In the genomic region with DNA sequence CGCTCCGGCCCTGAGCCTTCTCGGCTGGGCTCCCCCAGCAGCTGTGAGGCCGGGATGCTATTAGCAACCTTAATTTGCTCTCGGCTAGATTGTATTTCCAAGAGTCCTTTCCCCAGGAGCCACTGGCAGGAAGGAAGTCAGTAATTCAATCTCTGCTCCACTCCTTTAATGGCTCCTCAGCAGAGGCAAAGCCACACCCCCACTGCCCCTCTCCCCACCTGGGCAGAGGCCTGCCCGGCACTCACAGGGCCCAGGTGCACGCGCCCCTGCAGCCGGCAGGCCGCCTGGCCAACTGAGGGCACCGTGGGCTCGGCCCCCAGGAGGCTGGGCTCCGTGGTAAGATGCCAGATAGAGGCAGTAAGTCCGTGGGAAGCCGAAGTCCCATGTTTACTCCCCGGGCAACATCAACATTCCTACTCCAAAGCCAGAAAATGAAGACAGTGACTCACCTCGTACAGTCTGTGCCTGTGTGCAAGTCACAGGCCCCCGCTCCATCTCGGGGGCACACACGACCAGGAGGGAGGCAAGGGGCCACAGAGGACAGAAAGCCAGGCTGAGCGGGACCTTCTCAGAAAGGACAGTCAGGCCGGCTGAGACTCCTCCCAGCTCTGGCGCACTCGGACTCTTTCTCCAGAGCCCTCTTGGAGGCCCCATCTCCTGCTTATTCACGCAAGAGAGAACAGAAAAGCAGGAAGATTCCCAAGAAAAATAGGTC, we compare ENCODE assay signal across 11 cellular contexts. TPM values are rescaled to one million over a fixed set of nuclear protein-coding genes. Genes with fewer than 3 reads are reported as not detected.
DNase-seq lines count a peak whose midpoint lies in the region; ATAC-seq, FAIRE-seq and TF ChIP-seq lines count a peak whose summit lies in the region.
"Had no signal": no experiment of that assay in that cellular context is flagged by ENCODE, and none has a peak within 500 bp of the region (broad histone marks: within the 10 kb centered on the region; RNA-seq: fewer than 3 reads in every experiment).

No MANE protein-coding gene starts in this region.

- H3K36me3 ChIP-seq in astrocyte (ENCODE audit: insufficient read depth, low read length), result no peaks in the 10 kb centered on the region
- no peaks in the 10 kb centered on the region for H3K36me3 ChIP-seq in uterus
- no peaks in the 10 kb centered on the region for H3K36me3 ChIP-seq in naive thymus-derived CD4-positive, alpha-beta T cell (ENCODE audit: control insufficient read depth in 2 of 3, insufficient read depth in 3 of 3, low read length in 3 of 3)
- H3K36me3 ChIP-seq: spleen had no signal

- H2AFZ ChIP-seq in astrocyte (ENCODE audit: low read depth, low read length), result peak overlapping the region; percentile 62

- no peak for DNase-seq in activated CD4-positive, alpha-beta T cell treated with anti-CD3 and anti-CD28 coated beads, Interleukin-2, amount 10 ng/mL, durations not matched to agents 24 days and 14 days
- DNase-seq in activated CD4-positive, alpha-beta T cell treated with anti-CD3 and anti-CD28 coated beads for 48 hours, result no peak
- DNase-seq in astrocyte (ENCODE audit: low read depth) (peak; percentile 44), kidney glomerular epithelial cell (lab: John Stamatoyannopoulos, UW) (peak; percentile 50), uterus (no peak)
- DNase-seq in naive thymus-derived CD8-positive, alpha-beta T cell, result no peak
- DNase-seq in naive thymus-derived CD4-positive, alpha-beta T cell, result no peak
- DNase-seq: spleen had no signal

- intact Hi-C loops in activated CD4-positive, alpha-beta T cell treated with anti-CD3 and anti-CD28 coated beads, Interleukin-2, amount 10 ng/mL, durations not matched to agents 24 days and 14 days (cut with micrococcal nuclease), result no loop called here
- intact Hi-C loops in uterus (cut with DNase I; ENCODE audit: low total_unique reads), result loop anchor here (10.0 kb wide), 1 partner anchor 83 kb away; no protein-coding TSS in a partner anchor
- intact Hi-C loops in naive thymus-derived CD4-positive, alpha-beta T cell (cut with micrococcal nuclease), result no loop called here

- H3K9ac ChIP-seq in astrocyte (ENCODE audit: low read length), result no peak overlapping the region

- no peak for TF ChIP-seq POLR2A in uterus (IDR thresholded peaks at IDR 0.05)

- no peaks in the 10 kb centered on the region for H3K9me3 Mint-ChIP-seq in activated CD4-positive, alpha-beta T cell treated with anti-CD3 and anti-CD28 coated beads, Interleukin-2, amount 10 ng/mL, durations not matched to agents 24 days and 14 days
- H3K9me3 Mint-ChIP-seq in astrocyte (ENCODE audit: unreplicated experiment), result no peaks in the 10 kb centered on the region
- H3K9me3 Mint-ChIP-seq in naive thymus-derived CD8-positive, alpha-beta T cell, result no peaks in the 10 kb centered on the region
- peaks cover 0 to 5% (median 0%) of the 10 kb centered on the region in 11 donors for H3K9me3 Mint-ChIP-seq in naive thymus-derived CD4-positive, alpha-beta T cell
- H3K9me3 Mint-ChIP-seq: central memory CD8-positive, alpha-beta T cell had no signal

- ATAC-seq in naive thymus-derived CD8-positive, alpha-beta T cell, result no peak
- ATAC-seq in GM21360 (IDR thresholded peaks at IDR 0.05; ENCODE audit: unreplicated experiment), result no peak
- ATAC-seq in naive thymus-derived CD4-positive, alpha-beta T cell, result no peak

- H4K20me1 ChIP-seq in astrocyte (ENCODE audit: insufficient read depth, low read length), result peaks cover 16% of the 10 kb centered on the region

- POLR2A ChIA-PET in naive thymus-derived CD8-positive, alpha-beta T cell (lab: Charles Lee), result no interaction called here
- POLR2A ChIA-PET in naive thymus-derived CD4-positive, alpha-beta T cell (lab: Charles Lee), result no interaction called here

- H3K4me3 Mint-ChIP-seq in activated CD4-positive, alpha-beta T cell treated with anti-CD3 and anti-CD28 coated beads, Interleukin-2, amount 10 ng/mL, durations not matched to agents 24 days and 14 days, result peak overlapping the region; percentile 20
- H3K4me3 Mint-ChIP-seq in astrocyte (ENCODE audit: unreplicated experiment), result peak overlapping the region; percentile 66
- H3K4me3 Mint-ChIP-seq in naive thymus-derived CD8-positive, alpha-beta T cell, result no peak overlapping the region
- peak overlapping the region in 1 of 10 donors; percentile 3 for H3K4me3 Mint-ChIP-seq in naive thymus-derived CD4-positive, alpha-beta T cell
- H3K4me3 Mint-ChIP-seq: B cell; central memory CD8-positive, alpha-beta T cell had no signal

- TF ChIP-seq CTCF in astrocyte (IDR thresholded peaks at IDR 0.05; ENCODE audit: insufficient read depth, low read depth, low read length) (no peak), uterus (IDR thresholded peaks at IDR 0.05) (no peak)

- H3K4me3 ChIP-seq in astrocyte (ENCODE audit: insufficient read depth, low read depth, low read length) (peak overlapping the region; percentile 21), uterus (peak overlapping the region; percentile 15 to 21)
- no peak overlapping the region for H3K4me3 ChIP-seq in naive thymus-derived CD4-positive, alpha-beta T cell (ENCODE audit: low read length)
- H3K4me3 ChIP-seq: spleen had no signal

- H3K27me3 ChIP-seq in astrocyte (ENCODE audit: insufficient read depth, low read length), result peaks cover 23% of the 10 kb centered on the region
- no peaks in the 10 kb centered on the region for H3K27me3 ChIP-seq in uterus
- H3K27me3 ChIP-seq in naive thymus-derived CD4-positive, alpha-beta T cell (ENCODE audit: control insufficient read depth in 2 of 2, insufficient read depth in 2 of 2, low read length in 2 of 2), result no peaks in the 10 kb centered on the region

- FAIRE-seq in astrocyte (lab: Jason Lieb, UNC), result no peak

- no peaks in the 10 kb centered on the region for H3K9me3 ChIP-seq in astrocyte (ENCODE audit: insufficient read depth, low read depth, low read length)
- H3K9me3 ChIP-seq in uterus, result no peaks in the 10 kb centered on the region
- H3K9me3 ChIP-seq in naive thymus-derived CD4-positive, alpha-beta T cell (ENCODE audit: control insufficient read depth in 2 of 3, low read length in 3 of 3), result no peaks in the 10 kb centered on the region
- H3K9me3 ChIP-seq: spleen had no signal

- H3K27me3 Mint-ChIP-seq in activated CD4-positive, alpha-beta T cell treated with anti-CD3 and anti-CD28 coated beads, Interleukin-2, amount 10 ng/mL, durations not matched to agents 24 days and 14 days, result no peaks in the 10 kb centered on the region
- H3K27me3 Mint-ChIP-seq in astrocyte (ENCODE audit: low read depth, unreplicated experiment), result peaks cover 15% of the 10 kb centered on the region
- peaks cover 0 to 22% (median 6%) of the 10 kb centered on the region in 5 donors for H3K27me3 Mint-ChIP-seq in naive thymus-derived CD8-positive, alpha-beta T cell
- H3K27me3 Mint-ChIP-seq in naive thymus-derived CD4-positive, alpha-beta T cell, result peaks cover 0 to 21% (median 8%) of the 10 kb centered on the region in 5 donors

- H3K4me1 ChIP-seq in astrocyte (ENCODE audit: insufficient read depth, low read length), result peaks cover 31% of the 10 kb centered on the region
- H3K4me1 ChIP-seq in uterus, result peaks cover 6 to 33% of the 10 kb centered on the region in 2 donors
- peaks cover 28 to 52% of the 10 kb centered on the region in 2 donors for H3K4me1 ChIP-seq in naive thymus-derived CD4-positive, alpha-beta T cell (ENCODE audit: control insufficient read depth in 2 of 2, insufficient read depth in 2 of 2, low read length in 2 of 2)

- peak overlapping the region; percentile 75 for H3K4me2 ChIP-seq in astrocyte (ENCODE audit: low read length)

- H3K4me1 Mint-ChIP-seq in activated CD4-positive, alpha-beta T cell treated with anti-CD3 and anti-CD28 coated beads, Interleukin-2, amount 10 ng/mL, durations not matched to agents 24 days and 14 days, result peaks cover 69% of the 10 kb centered on the region
- peaks cover 61% of the 10 kb centered on the region for H3K4me1 Mint-ChIP-seq in astrocyte (ENCODE audit: low read depth, unreplicated experiment)
- peaks cover 42 to 72% (median 61%) of the 10 kb centered on the region in 4 donors for H3K4me1 Mint-ChIP-seq in naive thymus-derived CD8-positive, alpha-beta T cell
- peaks cover 44 to 71% (median 67%) of the 10 kb centered on the region in 7 donors for H3K4me1 Mint-ChIP-seq in naive thymus-derived CD4-positive, alpha-beta T cell

- CTCF ChIA-PET in naive thymus-derived CD4-positive, alpha-beta T cell (lab: Charles Lee), result no interaction called here

- H3K36me3 Mint-ChIP-seq in activated CD4-positive, alpha-beta T cell treated with anti-CD3 and anti-CD28 coated beads, Interleukin-2, amount 10 ng/mL, durations not matched to agents 24 days and 14 days (ENCODE audit: low read depth), result peaks cover 7% of the 10 kb centered on the region
- no peaks in the 10 kb centered on the region for H3K36me3 Mint-ChIP-seq in astrocyte (ENCODE audit: low read depth, unreplicated experiment)
- H3K36me3 Mint-ChIP-seq in naive thymus-derived CD8-positive, alpha-beta T cell, result no peaks in the 10 kb centered on the region
- peaks cover 0 to 11% (median 0%) of the 10 kb centered on the region in 5 donors for H3K36me3 Mint-ChIP-seq in naive thymus-derived CD4-positive, alpha-beta T cell

- H3K27ac Mint-ChIP-seq in activated CD4-positive, alpha-beta T cell treated with anti-CD3 and anti-CD28 coated beads, Interleukin-2, amount 10 ng/mL, durations not matched to agents 24 days and 14 days, result no peak overlapping the region
- peak overlapping the region; percentile 66 for H3K27ac Mint-ChIP-seq in astrocyte (ENCODE audit: unreplicated experiment)
- H3K27ac Mint-ChIP-seq in naive thymus-derived CD8-positive, alpha-beta T cell, result no peak overlapping the region
- no peak overlapping the region for H3K27ac Mint-ChIP-seq in naive thymus-derived CD4-positive, alpha-beta T cell
- H3K27ac Mint-ChIP-seq: B cell had no signal

- H3K27ac ChIP-seq in astrocyte (ENCODE audit: low read depth, low read length) (no peak overlapping the region), uterus (peak overlapping the region; percentile 55 to 63)
- H3K27ac ChIP-seq in naive thymus-derived CD4-positive, alpha-beta T cell (ENCODE audit: low read depth, low read length), result no peak overlapping the region
- H3K27ac ChIP-seq: spleen had no signal

- peaks cover 5% of the 10 kb centered on the region for H3K79me2 ChIP-seq in astrocyte (ENCODE audit: insufficient read depth, low read length)

RNA-seq across cellular contexts. Expression of gene IGSF9B, which starts 5.1 kb away (rescaled TPM):
- 90.5 and 91.8 TPM in 2 replicates for total RNA-seq in activated CD4-positive, alpha-beta T cell treated with anti-CD3 and anti-CD28 coated beads, Interleukin-2, amount 10 ng/mL, durations not matched to agents 24 days and 14 days
- 13.1 and 16.7 TPM in 2 replicates for total RNA-seq in astrocyte
- total RNA-seq in uterus, result 100 to 1,000 TPM in 1 of 4 donors, 10 to 100 TPM in 2, 1 to 10 TPM in 1; 6.5 to 106 (median 29.1) TPM
- 10 to 100 TPM; 16.1 TPM for total RNA-seq in naive thymus-derived CD8-positive, alpha-beta T cell
- 1 to 10 TPM in 1 of 3 donors, under 1 TPM in 2; 0.35 to 2.2 (median 0.81) TPM for polyA plus RNA-seq in naive thymus-derived CD8-positive, alpha-beta T cell
- total RNA-seq in naive thymus-derived CD4-positive, alpha-beta T cell, result 100 to 1,000 TPM in 1 of 5 experiments, 10 to 100 TPM in 4; 17.6 to 155 (median 24.1) TPM
- polyA plus RNA-seq in naive thymus-derived CD4-positive, alpha-beta T cell, result 1 to 10 TPM; 1.2 to 2.3 TPM

Comparison
In these comparisons a context has a peak if more than half of its experiments do, and no peak if none do; other contexts are left out.
1. DNase-seq: peak in astrocyte (single experiment) and kidney glomerular epithelial cell (single experiment); none in activated CD4-positive, alpha-beta T cell treated with anti-CD3 and anti-CD28 coated beads, Interleukin-2, amount 10 ng/mL, durations not matched to agents 24 days and 14 days (single experiment), activated CD4-positive, alpha-beta T cell treated with anti-CD3 and anti-CD28 coated beads for 48 hours (single experiment), uterus (0 of 2), naive thymus-derived CD8-positive, alpha-beta T cell (0 of 10) and naive thymus-derived CD4-positive, alpha-beta T cell (0 of 9).
2. H3K4me3 Mint-ChIP-seq: peak in activated CD4-positive, alpha-beta T cell treated with anti-CD3 and anti-CD28 coated beads, Interleukin-2, amount 10 ng/mL, durations not matched to agents 24 days and 14 days (single experiment) and astrocyte (single experiment); none in naive thymus-derived CD8-positive, alpha-beta T cell (0 of 10).
3. H3K27ac ChIP-seq: peak in uterus (2 of 2); none in astrocyte (single experiment) and naive thymus-derived CD4-positive, alpha-beta T cell (single experiment).